8 cellular contexts compared by ENCODE assay signal in the genomic region with DNA sequence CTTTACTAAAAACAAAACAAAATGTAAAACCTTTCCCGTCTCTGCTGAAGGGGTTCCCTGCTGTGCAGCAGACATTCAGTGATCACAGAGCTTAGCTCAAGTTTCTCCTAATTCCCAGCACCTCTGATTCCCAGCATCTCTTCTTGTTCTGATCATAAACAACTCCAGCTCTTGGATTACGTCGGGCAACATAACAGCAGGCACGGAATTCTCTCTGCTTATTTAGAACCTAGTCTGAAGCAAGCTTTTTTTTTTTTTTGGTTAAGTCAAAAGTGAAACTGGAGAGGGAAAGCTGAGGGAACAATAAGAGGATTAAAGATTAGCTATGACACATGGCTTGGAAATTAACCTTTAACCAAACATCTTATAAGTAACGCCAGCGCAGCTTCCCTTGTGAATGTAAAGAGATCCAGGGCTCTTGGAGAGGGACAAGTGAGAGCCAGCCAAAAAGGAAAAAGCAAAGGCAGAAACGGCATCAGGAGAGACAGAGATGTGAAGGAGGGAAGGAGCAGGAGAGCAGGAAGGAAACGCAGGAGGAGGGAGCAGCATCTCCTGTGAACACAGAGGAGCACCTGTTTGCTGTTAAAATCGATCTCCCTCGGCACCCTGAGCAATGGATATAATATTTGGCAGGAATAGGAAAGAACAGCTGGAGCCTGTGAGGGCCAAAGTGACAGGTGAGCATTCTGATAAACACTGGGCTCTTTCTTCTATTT. TPM values are rescaled to one million over a fixed set of nuclear protein-coding genes. Genes with fewer than 3 reads are reported as not detected.
DNase-seq lines count a peak whose midpoint lies in the region; ATAC-seq, FAIRE-seq and TF ChIP-seq lines count a peak whose summit lies in the region.

A gene with protein sequence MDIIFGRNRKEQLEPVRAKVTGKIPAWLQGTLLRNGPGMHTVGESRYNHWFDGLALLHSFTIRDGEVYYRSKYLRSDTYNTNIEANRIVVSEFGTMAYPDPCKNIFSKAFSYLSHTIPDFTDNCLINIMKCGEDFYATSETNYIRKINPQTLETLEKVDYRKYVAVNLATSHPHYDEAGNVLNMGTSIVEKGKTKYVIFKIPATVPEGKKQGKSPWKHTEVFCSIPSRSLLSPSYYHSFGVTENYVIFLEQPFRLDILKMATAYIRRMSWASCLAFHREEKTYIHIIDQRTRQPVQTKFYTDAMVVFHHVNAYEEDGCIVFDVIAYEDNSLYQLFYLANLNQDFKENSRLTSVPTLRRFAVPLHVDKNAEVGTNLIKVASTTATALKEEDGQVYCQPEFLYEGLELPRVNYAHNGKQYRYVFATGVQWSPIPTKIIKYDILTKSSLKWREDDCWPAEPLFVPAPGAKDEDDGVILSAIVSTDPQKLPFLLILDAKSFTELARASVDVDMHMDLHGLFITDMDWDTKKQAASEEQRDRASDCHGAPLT (plus strand): TSS at position 394 of the 716 bp plus-strand sequence. CDS start 220 bp downstream, at position 614.

- no peaks in the 10 kb centered on the region for H3K36me3 ChIP-seq in DND-41 (ENCODE audit: insufficient read depth, low read length)
- H3K36me3 ChIP-seq in HUES48 (ENCODE audit: control insufficient read depth, insufficient read depth, low read length) = no peaks in the 10 kb centered on the region
- no peaks in the 10 kb centered on the region for H3K36me3 ChIP-seq in keratinocyte (ENCODE audit: control insufficient read depth in 2 of 2, extremely low read depth in 1 of 2, insufficient read depth in 2 of 2, low read length in 2 of 2)
- H3K36me3 ChIP-seq in suprapubic skin = no peaks in the 10 kb centered on the region

- in situ Hi-C loops in astrocyte of the cerebellum (cut with HindIII; ENCODE audit: low sequenced_read_pairs) = no loop called here

- FAIRE-seq in keratinocyte (lab: Jason Lieb, UNC) = no peak

- H3K36me3 Mint-ChIP-seq in activated T-cell treated with anti-CD3 and anti-CD28 coated beads, Interleukin-2, amount 50 U/mL, for 24 hours (ENCODE audit: low read depth) = no peaks in the 10 kb centered on the region

- TF ChIP-seq POLR2A in suprapubic skin (IDR thresholded peaks at IDR 0.05) = no peak

- H3K79me2 ChIP-seq in DND-41 (ENCODE audit: insufficient read depth, low read length) (no peaks in the 10 kb centered on the region), keratinocyte (ENCODE audit: control insufficient read depth, insufficient read depth, low read length) (no peaks in the 10 kb centered on the region)

- no peak within 1 kb of the TSS for H3K4me3 Mint-ChIP-seq in activated T-cell treated with anti-CD3 and anti-CD28 coated beads, Interleukin-2, amount 50 U/mL, for 24 hours

- H3K4me3 ChIP-seq in DND-41 (ENCODE audit: low read depth in 1 of 2, low read length in 2 of 2) (no peak within 1 kb of the TSS), HUES48 (ENCODE audit: low read depth, low read length) (peak within 1 kb of the TSS; percentile 50), astrocyte of the cerebellum (ENCODE audit: low read depth, low read length) (peak within 1 kb of the TSS; percentile 27), keratinocyte (ENCODE audit: control insufficient read depth in 2 of 3, extremely low read depth in 1 of 3, insufficient read depth in 2 of 3, low read depth in 1 of 3, low read length in 3 of 3) (peak within 1 kb of the TSS in 2 of 3 experiments; percentile 64), suprapubic skin (peak within 1 kb of the TSS; percentile 36)

- TF ChIP-seq CTCF in DND-41 (IDR thresholded peaks at IDR 0.05; ENCODE audit: borderline replicate concordance, extremely low read depth, low read length, poor library complexity, severe bottlenecking) (no peak), astrocyte of the cerebellum (IDR thresholded peaks at IDR 0.05; ENCODE audit: low read depth, low read length, missing control alignments) (no peak), keratinocyte (optimal IDR thresholded peaks at IDR 0.05 in 1 of 3, IDR thresholded peaks at IDR 0.05 in 1 of 3, conservative IDR thresholded peaks at IDR 0.05 in 1 of 3; ENCODE audit: extremely low read depth in 1 of 3, insufficient read depth in 2 of 3, low read length in 3 of 3) (no peak), suprapubic skin (IDR thresholded peaks at IDR 0.05) (no peak)

- H4K20me1 ChIP-seq in DND-41 (ENCODE audit: insufficient read depth, low read length) = no peaks in the 10 kb centered on the region
- H4K20me1 ChIP-seq in keratinocyte (ENCODE audit: control insufficient read depth, extremely low read depth, insufficient read depth, low read length) = no peaks in the 10 kb centered on the region

- H3K9me1 ChIP-seq in keratinocyte (ENCODE audit: control insufficient read depth, extremely low read depth, insufficient read depth, low read length) = no peaks in the 10 kb centered on the region

- no peak within 1 kb of the TSS for H3K27ac Mint-ChIP-seq in activated T-cell treated with anti-CD3 and anti-CD28 coated beads, Interleukin-2, amount 50 U/mL, for 24 hours

- dilution Hi-C loops in keratinocyte (cut with MboI; ENCODE audit: extremely low pct_ligation_motif_present, low sequenced_read_pairs) = no loop called here

- DNase-seq in DND-41 (no peak), astrocyte of the cerebellum (ENCODE audit: low read depth) (peak; percentile 68), keratinocyte (ENCODE audit: low read depth, low spot score) (no peak), suprapubic skin (ENCODE audit: low spot score in 2 of 2) (no peak)
- DNase-seq in activated T-cell treated with anti-CD3 and anti-CD28 coated beads, Interleukin-2, amount 50 U/mL, for 24 hours = no peak

- ATAC-seq in DND-41 (ENCODE audit: insufficient read depth, low read depth) (no peak), GM19463 (IDR thresholded peaks at IDR 0.05; ENCODE audit: unreplicated experiment) (no peak), GM21390 (IDR thresholded peaks at IDR 0.05; ENCODE audit: unreplicated experiment) (no peak)

- WGBS in suprapubic skin = 8% methylated on average over 10 of the region's 10 CpGs

- H3K27me3 Mint-ChIP-seq in activated T-cell treated with anti-CD3 and anti-CD28 coated beads, Interleukin-2, amount 50 U/mL, for 24 hours = no peaks in the 10 kb centered on the region

- H3K27me3 ChIP-seq in DND-41 (ENCODE audit: insufficient read depth, low read length, poor library complexity) (no peaks in the 10 kb centered on the region), HUES48 (ENCODE audit: control insufficient read depth, insufficient read depth, low read length) (no peaks in the 10 kb centered on the region), keratinocyte (ENCODE audit: control insufficient read depth, extremely low read depth, insufficient read depth, low read length) (no peaks in the 10 kb centered on the region), suprapubic skin (no peaks in the 10 kb centered on the region)

- no peaks in the 10 kb centered on the region for H3K9me3 ChIP-seq in DND-41 (ENCODE audit: insufficient read depth, low read length, severe bottlenecking)
- H3K9me3 ChIP-seq in HUES48 (ENCODE audit: control insufficient read depth, insufficient read depth, low read length) = no peaks in the 10 kb centered on the region
- no peaks in the 10 kb centered on the region for H3K9me3 ChIP-seq in keratinocyte (ENCODE audit: control insufficient read depth, low read depth, low read length)
- no peaks in the 10 kb centered on the region for H3K9me3 ChIP-seq in suprapubic skin

- H3K4me1 Mint-ChIP-seq in activated T-cell treated with anti-CD3 and anti-CD28 coated beads, Interleukin-2, amount 50 U/mL, for 24 hours (ENCODE audit: low read depth) = peaks cover 7% of the 10 kb centered on the region

- TF ChIP-seq EP300 in suprapubic skin (IDR thresholded peaks at IDR 0.05) = no peak

- H3K9ac ChIP-seq in DND-41 (ENCODE audit: low read depth, low read length) (no peak within 1 kb of the TSS), HUES48 (ENCODE audit: low read depth, low read length) (peak within 1 kb of the TSS; percentile 30; the same call in 1 of the 2 replicates), keratinocyte (ENCODE audit: control insufficient read depth, extremely low read depth, insufficient read depth, low read length) (peak within 1 kb of the TSS; percentile 41)

- H3K4me2 ChIP-seq in DND-41 (ENCODE audit: insufficient read depth, low read length) = peak within 1 kb of the TSS; percentile 25; the same call in 1 of the 2 replicates
- peak within 1 kb of the TSS; percentile 89 for H3K4me2 ChIP-seq in keratinocyte (ENCODE audit: control insufficient read depth, extremely low read depth, insufficient read depth, low read depth, low read length)

- H3K27ac ChIP-seq in DND-41 (ENCODE audit: low read length) (no peak within 1 kb of the TSS), HUES48 (ENCODE audit: low read depth, low read length) (peak within 1 kb of the TSS; percentile 75), keratinocyte (ENCODE audit: control insufficient read depth, insufficient read depth, low read length) (peak within 1 kb of the TSS; percentile 26), suprapubic skin (peak within 1 kb of the TSS; percentile 72)

- H3K9me3 Mint-ChIP-seq in activated T-cell treated with anti-CD3 and anti-CD28 coated beads, Interleukin-2, amount 50 U/mL, for 24 hours = no peaks in the 10 kb centered on the region

- H2AFZ ChIP-seq in DND-41 (ENCODE audit: low read depth, low read length) = 0 out of 2 replicates have a peak within 1 kb of the TSS, but pooled peaks have one; percentile 21
- H2AFZ ChIP-seq in keratinocyte (ENCODE audit: control insufficient read depth, low read length) = peak within 1 kb of the TSS; percentile 91

- no peaks in the 10 kb centered on the region for H3K4me1 ChIP-seq in DND-41 (ENCODE audit: insufficient read depth, low read length)
- H3K4me1 ChIP-seq in HUES48 (ENCODE audit: control insufficient read depth, insufficient read depth, low read length) = peaks cover 23% of the 10 kb centered on the region
- H3K4me1 ChIP-seq in keratinocyte (ENCODE audit: control insufficient read depth, extremely low read depth, insufficient read depth, low read length) = peaks cover 19% of the 10 kb centered on the region
- peaks cover 27% of the 10 kb centered on the region for H3K4me1 ChIP-seq in suprapubic skin

RNA-seq across cellular contexts. Expression of the gene that starts here (rescaled TPM):
- polyA plus RNA-seq in keratinocyte = 0.04 to 0.08 TPM (median 0.07 TPM) in 3 replicates
- not detected for polyA plus RNA-seq in keratinocyte (2011; ENCODE audit: low read depth)
- not detected in 2 replicates for polyA plus RNA-seq in keratinocyte (2011; cell fraction: cytosol; rRNA removed)
- polyA plus RNA-seq in keratinocyte (2011; cell fraction: nucleus; rRNA removed) = not detected in 2 replicates
- not detected in 2 replicates for polyA plus RNA-seq in keratinocyte (2012; ENCODE audit: low replicate concordance)
- polyA minus RNA-seq in keratinocyte = not detected in 3 replicates
- polyA minus RNA-seq in keratinocyte (2011; cell fraction: cytosol; rRNA and poly(A)+ RNA removed) = not detected
- polyA minus RNA-seq in keratinocyte (2011; cell fraction: nucleus; rRNA and poly(A)+ RNA removed) = not detected in 2 replicates
- under 1 TPM in 1 of 4 donors, not detected in 3; 0.26 TPM for total RNA-seq in suprapubic skin

Comparison
In these comparisons a context has a peak if more than half of its experiments do, and no peak if none do; other contexts are left out.
1. H3K4me3 ChIP-seq: peak in HUES48 (single experiment), astrocyte of the cerebellum (single experiment), keratinocyte (2 of 3) and suprapubic skin (single experiment); none in DND-41 (0 of 2).